In the genomic region with DNA sequence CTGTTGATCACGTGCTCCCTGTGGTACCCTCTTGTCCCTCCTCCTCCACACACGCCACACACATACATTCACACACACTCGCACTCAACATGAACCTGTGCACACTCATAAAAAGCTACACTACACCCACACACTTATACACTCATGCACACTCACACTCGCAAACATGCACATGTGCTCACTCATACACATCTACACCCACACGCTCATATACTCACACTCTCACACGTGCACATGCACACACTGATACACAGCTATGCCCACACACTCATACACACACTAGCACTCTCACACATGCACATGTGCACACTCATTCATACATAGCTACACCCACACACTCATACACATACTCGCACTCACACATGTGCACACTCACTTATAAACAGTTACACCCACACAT, we compare ENCODE assay signal across 22 cellular contexts.
DNase-seq lines count a peak whose midpoint lies in the region; ATAC-seq, FAIRE-seq and TF ChIP-seq lines count a peak whose summit lies in the region.
"Had no signal": no experiment of that assay in that cellular context is flagged by ENCODE, and none has a peak within 500 bp of the region (broad histone marks: within the 10 kb centered on the region; RNA-seq: fewer than 3 reads in every experiment).

No MANE protein-coding gene starts in this region.

- H3K79me2 ChIP-seq in HepG2 (ENCODE audit: insufficient read depth, low read length) (no peaks in the 10 kb centered on the region), K562 (ENCODE audit: control insufficient read depth, insufficient read depth, low read length) (no peaks in the 10 kb centered on the region), trophoblast cell (ENCODE audit: control insufficient read depth, insufficient read depth, low read length, poor library complexity) (no peaks in the 10 kb centered on the region)

- TF ChIP-seq POLR2A in HepG2 (IDR thresholded peaks at IDR 0.05; ENCODE audit: insufficient read depth in 1 of 2, low read depth in 2 of 2, low read length in 2 of 2) (no peak), right lobe of liver (IDR thresholded peaks at IDR 0.05) (no peak), K562 (conservative IDR thresholded peaks at IDR 0.05) (no peak), suprapubic skin (IDR thresholded peaks at IDR 0.05) (no peak)

- H4K12ac ChIP-seq in trophoblast cell (ENCODE audit: low read depth, low read length), result no peak overlapping the region

- no peak overlapping the region for H3K18ac ChIP-seq in trophoblast cell (ENCODE audit: low read length)

- WGBS in HepG2 (ENCODE audit: low lambda C conversion rate), result 51% methylated on average over 7 of the region's 7 CpGs
- 83% methylated on average over 7 of the region's 7 CpGs for WGBS in right lobe of liver (ENCODE audit: insufficient coverage, low coverage, low lambda C conversion rate, missing lambda C conversion rate)
- 16% methylated on average over 7 of the region's 7 CpGs for WGBS in K562 (ENCODE audit: insufficient coverage, low coverage, missing lambda C conversion rate)
- 100% methylated on average over 3 of the region's 7 CpGs for WGBS in trophoblast cell (ENCODE audit: extremely low coverage, insufficient coverage, insufficient read length)
- WGBS in suprapubic skin, result 95% methylated on average over 7 of the region's 7 CpGs

- no peaks in the 10 kb centered on the region for H3K36me3 Mint-ChIP-seq in naive thymus-derived CD4-positive, alpha-beta T cell
- H3K36me3 Mint-ChIP-seq: CD4-positive, CD25-positive, alpha-beta regulatory T cell; CD8-positive, alpha-beta T cell had no signal

- no peak overlapping the region for H2BK12ac ChIP-seq in trophoblast cell (ENCODE audit: low read length)

- H3K4me3 ChIP-seq in HepG2 (replicated peaks in 1 of 3; ENCODE audit: insufficient read depth in 1 of 3, low read depth in 2 of 3, low read length in 3 of 3) (no peak overlapping the region), right lobe of liver (no peak overlapping the region), K562 (no peak overlapping the region), trophoblast cell (ENCODE audit: low read depth, low read length) (no peak overlapping the region), suprapubic skin (no peak overlapping the region)
- H3K4me3 ChIP-seq in naive thymus-derived CD4-positive, alpha-beta T cell (ENCODE audit: low read length), result no peak overlapping the region
- H3K4me3 ChIP-seq: BLaER1 had no signal

- H3K9me3 Mint-ChIP-seq in naive thymus-derived CD4-positive, alpha-beta T cell, result peaks cover 0 to 8% (median 2%) of the 10 kb centered on the region in 11 donors
- H3K9me3 Mint-ChIP-seq: CD8-positive, alpha-beta T cell had no signal

- no peaks in the 10 kb centered on the region for H3K9me1 ChIP-seq in K562 (ENCODE audit: control insufficient read depth, insufficient read depth, low read length)

- H3K14ac ChIP-seq in trophoblast cell (ENCODE audit: low read length), result no peak overlapping the region

- H4K8ac ChIP-seq in trophoblast cell (ENCODE audit: low read depth, low read length), result no peak overlapping the region

- H3K9ac ChIP-seq in HepG2 (ENCODE audit: insufficient read depth, low read depth, low read length), result no peak overlapping the region
- H3K9ac ChIP-seq in K562 (ENCODE audit: insufficient read depth in 1 of 2, low read depth in 2 of 2, low read length in 2 of 2), result no peak overlapping the region
- no peak overlapping the region for H3K9ac ChIP-seq in trophoblast cell (ENCODE audit: low read length)
- H3K9ac ChIP-seq: BLaER1 had no signal

- H3K9me3 ChIP-seq in HepG2 (ENCODE audit: low read length) (peaks cover 19% of the 10 kb centered on the region), right lobe of liver (no peaks in the 10 kb centered on the region), K562 (replicated peaks; ENCODE audit: control insufficient read depth, insufficient read depth, low read depth, low read length) (peaks cover 9% of the 10 kb centered on the region; the same call in 1 of the 2 replicates), trophoblast cell (ENCODE audit: insufficient read depth, low read depth, low read length) (peaks cover 10% of the 10 kb centered on the region), suprapubic skin (no peaks in the 10 kb centered on the region)
- no peaks in the 10 kb centered on the region for H3K9me3 ChIP-seq in naive thymus-derived CD4-positive, alpha-beta T cell (ENCODE audit: control insufficient read depth in 2 of 3, low read length in 3 of 3)
- H3K9me3 ChIP-seq: Caco-2 had no signal

- H3K79me1 ChIP-seq in trophoblast cell (ENCODE audit: low read length), result no peaks in the 10 kb centered on the region

- H3K27ac Mint-ChIP-seq in naive thymus-derived CD4-positive, alpha-beta T cell, result no peak overlapping the region
- H3K27ac Mint-ChIP-seq: B cell; CD8-positive, alpha-beta T cell had no signal

- H3K4me2 ChIP-seq in HepG2 (ENCODE audit: low read depth, low read length), result no peak overlapping the region
- H3K4me2 ChIP-seq in K562 (ENCODE audit: insufficient read depth, low read length), result no peak overlapping the region
- H3K4me2 ChIP-seq in trophoblast cell (ENCODE audit: low read length), result no peak overlapping the region
- H3K4me2 ChIP-seq: BLaER1 had no signal

- POLR2A ChIA-PET in HepG2 (lab: Yijun Ruan, JAX) (no interaction called here), K562 (lab: Yijun Ruan, JAX) (no interaction called here)
- POLR2A ChIA-PET in naive thymus-derived CD4-positive, alpha-beta T cell (lab: Charles Lee), result no interaction called here

- no peak overlapping the region for H2BK5ac ChIP-seq in trophoblast cell (ENCODE audit: low read depth, low read length, poor library complexity)

- in situ Hi-C loops in HepG2 (cut with HindIII; ENCODE audit: extremely low pct_ligation_motif_present, low pct_unique_long_range_greater_than_20kb), result no loop called here
- in situ Hi-C loops in K562 (cut with MboI), result no loop called here

- H2BK120ac ChIP-seq in trophoblast cell (ENCODE audit: insufficient read depth, low read length, poor library complexity), result no peak overlapping the region

- H3K4ac ChIP-seq in trophoblast cell (ENCODE audit: low read depth, low read length), result no peak overlapping the region

- intact Hi-C loops in HepG2 (cut with micrococcal nuclease; ENCODE audit: unreplicated experiment), result no loop called here
- intact Hi-C loops in right lobe of liver (cut with DNase I), result no loop called here
- intact Hi-C loops in K562 (cut with micrococcal nuclease), result no loop called here
- intact Hi-C loops in naive thymus-derived CD4-positive, alpha-beta T cell (cut with micrococcal nuclease), result no loop called here

- H3K4me3 Mint-ChIP-seq in naive thymus-derived CD4-positive, alpha-beta T cell, result no peak overlapping the region
- H3K4me3 Mint-ChIP-seq: B cell; CD4-positive, CD25-positive, alpha-beta regulatory T cell; CD8-positive, alpha-beta T cell had no signal

- H4K91ac ChIP-seq in trophoblast cell (ENCODE audit: low read depth, low read length), result no peak overlapping the region

- H3K36me3 ChIP-seq in HepG2 (replicated peaks in 1 of 2; ENCODE audit: control insufficient read depth in 1 of 2, insufficient read depth in 2 of 2, low read length in 2 of 2) (no peaks in the 10 kb centered on the region), right lobe of liver (no peaks in the 10 kb centered on the region), K562 (ENCODE audit: control insufficient read depth, insufficient read depth, low read length) (no peaks in the 10 kb centered on the region), trophoblast cell (ENCODE audit: control insufficient read depth in 1 of 2, insufficient read depth in 2 of 2, low read length in 2 of 2) (no peaks in the 10 kb centered on the region), suprapubic skin (no peaks in the 10 kb centered on the region)
- H3K36me3 ChIP-seq in naive thymus-derived CD4-positive, alpha-beta T cell (ENCODE audit: control insufficient read depth in 2 of 3, insufficient read depth in 3 of 3, low read length in 3 of 3), result no peaks in the 10 kb centered on the region
- H3K36me3 ChIP-seq: BLaER1 had no signal

- H3K27me3 ChIP-seq in HepG2 (ENCODE audit: control insufficient read depth in 1 of 2, insufficient read depth in 2 of 2, low read length in 2 of 2), result no peaks in the 10 kb centered on the region
- H3K27me3 ChIP-seq in right lobe of liver, result no peaks in the 10 kb centered on the region
- no peaks in the 10 kb centered on the region for H3K27me3 ChIP-seq in K562 (ENCODE audit: control insufficient read depth in 2 of 2, insufficient read depth in 2 of 2, low read length in 2 of 2)
- H3K27me3 ChIP-seq in naive thymus-derived CD4-positive, alpha-beta T cell (ENCODE audit: control insufficient read depth in 2 of 2, insufficient read depth in 2 of 2, low read length in 2 of 2), result no peaks in the 10 kb centered on the region
- H3K27me3 ChIP-seq in trophoblast cell (ENCODE audit: insufficient read depth, low read length), result no peaks in the 10 kb centered on the region
- H3K27me3 ChIP-seq in suprapubic skin, result no peaks in the 10 kb centered on the region
- H3K27me3 ChIP-seq: BLaER1 had no signal

- no peak overlapping the region for H2AK5ac ChIP-seq in trophoblast cell (ENCODE audit: low read length)

- CTCF ChIA-PET in HepG2 (lab: Yijun Ruan, JAX; ENCODE audit: low intra/inter-chr PET ratio, low total read pairs), result no interaction called here
- CTCF ChIA-PET in K562 (lab: Yijun Ruan, JAX; ENCODE audit: low intra/inter-chr PET ratio), result no interaction called here
- CTCF ChIA-PET in naive thymus-derived CD4-positive, alpha-beta T cell (lab: Charles Lee), result no interaction called here

- H3K27me3 Mint-ChIP-seq in naive thymus-derived CD4-positive, alpha-beta T cell, result no peaks in the 10 kb centered on the region
- H3K27me3 Mint-ChIP-seq: B cell; CD4-positive, CD25-positive, alpha-beta regulatory T cell had no signal

- no peaks in the 10 kb centered on the region for H3K4me1 Mint-ChIP-seq in naive thymus-derived CD4-positive, alpha-beta T cell
- H3K4me1 Mint-ChIP-seq: B cell; CD4-positive, CD25-positive, alpha-beta regulatory T cell had no signal

- no peak for DNase-seq in HepG2 (ENCODE audit: low spot score)
- no peak for DNase-seq in right lobe of liver
- no peak for DNase-seq in K562 (ENCODE audit: extremely low read depth in 1 of 4, low spot score in 3 of 4)
- DNase-seq in naive thymus-derived CD4-positive, alpha-beta T cell, result no peak
- DNase-seq in trophoblast cell, result no peak
- DNase-seq in RCC 7860 (ENCODE audit: low spot score), result no peak
- no peak for DNase-seq in suprapubic skin (ENCODE audit: low spot score in 2 of 2)
- DNase-seq in DMS114 treated with DMSO at 0.1 percent for 48 hours (lab: John Stamatoyannopoulos, UW; ENCODE audit: unreplicated experiment), result no peak
- DNase-seq: Caco-2; CD4-positive, CD25-positive, alpha-beta regulatory T cell; CD8-positive, alpha-beta T cell; DMS79; EL; GDM1; GOT3; HCEC 1CT had no signal

- peak overlapping the region; percentile 23 for H3K23ac ChIP-seq in trophoblast cell (ENCODE audit: low read length)

- TF ChIP-seq CTCF in HepG2 (CRISPR knock-in tag; IDR thresholded peaks at IDR 0.05) (no peak), right lobe of liver (IDR thresholded peaks at IDR 0.05) (no peak), K562 (IDR thresholded peaks at IDR 0.05 in 2 of 3, conservative IDR thresholded peaks at IDR 0.05 in 1 of 3; ENCODE audit: insufficient read depth in 2 of 3, low read depth in 1 of 3, low read length in 3 of 3) (no peak), suprapubic skin (IDR thresholded peaks at IDR 0.05) (no peak)

- no peak overlapping the region for H3K27ac ChIP-seq in HepG2 (ENCODE audit: extremely low read length, insufficient read depth, low read length)
- no peak overlapping the region for H3K27ac ChIP-seq in right lobe of liver
- H3K27ac ChIP-seq in K562 (ENCODE audit: extremely low read depth, low read depth, low read length), result no peak overlapping the region
- no peak overlapping the region for H3K27ac ChIP-seq in naive thymus-derived CD4-positive, alpha-beta T cell (ENCODE audit: low read depth, low read length)
- no peak overlapping the region for H3K27ac ChIP-seq in trophoblast cell (ENCODE audit: low read depth, low read length)
- no peak overlapping the region for H3K27ac ChIP-seq in suprapubic skin
- H3K27ac ChIP-seq: 22Rv1, BLaER1, C4-2B had no signal

- TF ChIP-seq EP300 in HepG2 (IDR thresholded peaks at IDR 0.05; ENCODE audit: low read depth in 2 of 2, low read length in 2 of 2) (no peak), HepG2 (CRISPR knock-in tag; IDR thresholded peaks at IDR 0.05; ENCODE audit: borderline replicate concordance) (no peak), K562 (IDR thresholded peaks at IDR 0.05; ENCODE audit: low read length) (no peak), suprapubic skin (IDR thresholded peaks at IDR 0.05) (no peak)

- H4K20me1 ChIP-seq in HepG2 (ENCODE audit: insufficient read depth, low read length) (no peaks in the 10 kb centered on the region), K562 (replicated peaks; ENCODE audit: control insufficient read depth, insufficient read depth, low read length) (no peaks in the 10 kb centered on the region)
- H4K20me1 ChIP-seq: BLaER1 had no signal

- BruUV-seq in HepG2 (replicated peaks; lab: Mats Ljungman, UMichigan), result no TSS peak
- BruUV-seq in K562 (replicated peaks; lab: Mats Ljungman, UMichigan), result no TSS peak

- no peak for FAIRE-seq in HepG2 (lab: Jason Lieb, UNC)
- no peak for FAIRE-seq in K562 (lab: Jason Lieb, UNC)
- no peak for FAIRE-seq in RCC 7860 (lab: Jason Lieb, UNC)
- FAIRE-seq: A204.1, H54 had no signal

- H2AFZ ChIP-seq in HepG2 (ENCODE audit: low read length) (no peak overlapping the region), K562 (ENCODE audit: low read depth, low read length) (no peak overlapping the region), trophoblast cell (ENCODE audit: insufficient read depth, low read length, poor library complexity) (no peak overlapping the region)

- ATAC-seq in HepG2, result no peak
- no peak for ATAC-seq in right lobe of liver
- no peak for ATAC-seq in K562
- ATAC-seq in naive thymus-derived CD4-positive, alpha-beta T cell, result peak; percentile 26
- ATAC-seq: CD8-positive, alpha-beta T cell had no signal

- no peak for TF ChIP-seq RAD21 in HepG2 (CRISPR knock-in tag; IDR thresholded peaks at IDR 0.05)
- no peak for TF ChIP-seq RAD21 in K562 (CRISPR knock-in tag; conservative IDR thresholded peaks at IDR 0.05 in 1 of 2, IDR thresholded peaks at IDR 0.05 in 1 of 2)

- H3K4me1 ChIP-seq in HepG2 (ENCODE audit: insufficient read depth, low read length), result no peaks in the 10 kb centered on the region
- no peaks in the 10 kb centered on the region for H3K4me1 ChIP-seq in right lobe of liver
- H3K4me1 ChIP-seq in K562 (replicated peaks in 1 of 2; ENCODE audit: control insufficient read depth in 2 of 2, insufficient read depth in 2 of 2, low read length in 2 of 2), result no peaks in the 10 kb centered on the region
- no peaks in the 10 kb centered on the region for H3K4me1 ChIP-seq in naive thymus-derived CD4-positive, alpha-beta T cell (ENCODE audit: control insufficient read depth in 2 of 2, insufficient read depth in 2 of 2, low read length in 2 of 2)
- H3K4me1 ChIP-seq in trophoblast cell (ENCODE audit: control insufficient read depth in 1 of 2, insufficient read depth in 2 of 2, low read length in 2 of 2), result peaks cover 2 to 4% of the 10 kb centered on the region in 2 experiments
- H3K4me1 ChIP-seq in suprapubic skin, result peaks cover 2% of the 10 kb centered on the region
- H3K4me1 ChIP-seq: BLaER1, Caco-2 had no signal

Comparison
In these comparisons a context has a peak if more than half of its experiments do, and no peak if none do; other contexts are left out.
1. Of the 241 proteins assayed by ChIP-seq in both HepG2 and K562: peak only in HepG2: MNT and RAD51; only in K562: TFE3; in both: none; in neither: 238.